Comparison of ENCODE assay signal across 30 cellular contexts in the genomic region with DNA sequence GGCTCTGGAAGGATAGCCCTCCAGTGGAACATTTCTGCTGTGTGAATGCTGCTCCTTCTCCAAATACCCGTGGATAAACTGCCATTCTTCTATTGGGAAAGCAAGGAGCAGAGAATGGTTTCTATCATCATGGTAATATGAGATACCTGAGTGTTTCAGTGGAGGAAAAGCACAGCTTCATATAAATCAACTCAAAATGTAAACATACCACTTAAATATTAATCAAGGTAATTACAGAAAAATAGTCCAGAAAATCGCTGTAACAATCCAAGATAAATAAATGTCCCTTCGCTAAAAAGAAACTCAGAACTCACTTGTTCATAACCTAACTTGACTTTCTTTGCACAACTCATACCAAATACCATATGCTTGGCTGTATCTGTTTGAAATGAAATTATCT.
"Had no signal": no experiment of that assay in that cellular context is flagged by ENCODE, and none has a peak within 500 bp of the region (broad histone marks: within the 10 kb centered on the region; RNA-seq: fewer than 3 reads in every experiment).

No MANE protein-coding gene starts in this region.

- ATAC-seq: effector memory CD8-positive, alpha-beta T cell; gastrocnemius medialis; naive thymus-derived CD4-positive, alpha-beta T cell; pancreas; stimulated activated memory B cell treated with anti-CD40 and anti-IgM and Interleukin-4, amounts not matched to agents 10 μg/mL and 1 μg/mL and 100 μg/mL, for 72 hours; stimulated activated naive CD8-positive, alpha-beta T cell treated with anti-CD3 and anti-CD28 coated beads, Interleukin-15, amount 100 ng/mL, for 72 hours had no signal

- H3K4me1 ChIP-seq: pancreas, upper lobe of left lung, vagina had no signal

- H3K27ac ChIP-seq: gastrocnemius medialis, left ventricle myocardium inferior, pancreas, prostate gland, sigmoid colon, upper lobe of left lung, vagina, VCaP had no signal

- H3K27me3 Mint-ChIP-seq: activated naive CD4-positive, alpha-beta T cell treated with anti-CD3 and anti-CD28 coated beads, Interleukin-2, amount 10 ng/mL, durations not matched to agents 7 days and 5 days; effector memory CD8-positive, alpha-beta T cell; stimulated activated memory B cell treated with anti-CD40 and anti-IgM and Interleukin-4, amounts not matched to agents 10 μg/mL and 1 μg/mL and 100 μg/mL, for 72 hours had no signal

- DNase-seq: activated CD4-positive, alpha-beta T cell treated with anti-CD3 and anti-CD28 coated beads for 4 hours; activated CD4-positive, alpha-beta T cell treated with anti-CD3 and anti-CD28 coated beads, Interleukin-2, amount 50 U/mL, for 48 hours; activated CD8-positive, alpha-beta memory T cell treated with anti-CD3 and anti-CD28 coated beads for 24 hours; activated gamma-delta T cell; activated naive CD4-positive, alpha-beta T cell treated with anti-CD3 and anti-CD28 coated beads, Interleukin-2, amount 10 ng/mL, durations not matched to agents 7 days and 5 days; amniotic stem cell; caudate nucleus; cortex of kidney; effector memory CD8-positive, alpha-beta T cell; erythroblast; gastrocnemius medialis; glutamatergic neuron; left ventricle myocardium inferior; naive thymus-derived CD4-positive, alpha-beta T cell; nucleus accumbens; pancreas; retina; sigmoid colon; small intestine; stimulated activated CD4-positive, alpha-beta T cell treated with anti-CD3 and anti-CD28 coated beads, Interleukin-4, amount 100 ng/mL, for 24 hours; stimulated activated CD8-positive, alpha-beta memory T cell treated with anti-CD3 and anti-CD28 coated beads, Interleukin-4, amount 100 ng/mL, for 48 hours; stimulated activated naive CD8-positive, alpha-beta T cell treated with anti-CD3 and anti-CD28 coated beads, Interleukin-15, amount 100 ng/mL, for 72 hours; substantia nigra; upper lobe of left lung had no signal

- H3K9me3 ChIP-seq: gastrocnemius medialis, left ventricle myocardium inferior, pancreas, prostate gland, sigmoid colon, upper lobe of left lung, vagina had no signal

- H3K4me1 Mint-ChIP-seq: activated naive CD4-positive, alpha-beta T cell treated with anti-CD3 and anti-CD28 coated beads, Interleukin-2, amount 10 ng/mL, durations not matched to agents 7 days and 5 days; stimulated activated memory B cell treated with anti-CD40 and anti-IgM and Interleukin-4, amounts not matched to agents 10 μg/mL and 1 μg/mL and 100 μg/mL, for 72 hours; stimulated activated naive CD8-positive, alpha-beta T cell treated with anti-CD3 and anti-CD28 coated beads, Interleukin-15, amount 100 ng/mL, for 72 hours had no signal

- H3K4me3 Mint-ChIP-seq: activated naive CD4-positive, alpha-beta T cell treated with anti-CD3 and anti-CD28 coated beads, Interleukin-2, amount 10 ng/mL, durations not matched to agents 7 days and 5 days; effector memory CD8-positive, alpha-beta T cell; naive thymus-derived CD4-positive, alpha-beta T cell; neural crest cell; stimulated activated memory B cell treated with anti-CD40 and anti-IgM and Interleukin-4, amounts not matched to agents 10 μg/mL and 1 μg/mL and 100 μg/mL, for 72 hours; stimulated activated naive CD8-positive, alpha-beta T cell treated with anti-CD3 and anti-CD28 coated beads, Interleukin-15, amount 100 ng/mL, for 72 hours had no signal

- H3K9me3 Mint-ChIP-seq: activated naive CD4-positive, alpha-beta T cell treated with anti-CD3 and anti-CD28 coated beads, Interleukin-2, amount 10 ng/mL, durations not matched to agents 7 days and 5 days; effector memory CD8-positive, alpha-beta T cell; naive thymus-derived CD4-positive, alpha-beta T cell; neural crest cell; stimulated activated memory B cell treated with anti-CD40 and anti-IgM and Interleukin-4, amounts not matched to agents 10 μg/mL and 1 μg/mL and 100 μg/mL, for 72 hours; stimulated activated naive CD8-positive, alpha-beta T cell treated with anti-CD3 and anti-CD28 coated beads, Interleukin-15, amount 100 ng/mL, for 72 hours had no signal

- H3K4me3 ChIP-seq: gastrocnemius medialis, left ventricle myocardium inferior, lung, pancreas, prostate gland, sigmoid colon, upper lobe of left lung, vagina had no signal

- H3K36me3 Mint-ChIP-seq: activated naive CD4-positive, alpha-beta T cell treated with anti-CD3 and anti-CD28 coated beads, Interleukin-2, amount 10 ng/mL, durations not matched to agents 7 days and 5 days; naive thymus-derived CD4-positive, alpha-beta T cell; stimulated activated memory B cell treated with anti-CD40 and anti-IgM and Interleukin-4, amounts not matched to agents 10 μg/mL and 1 μg/mL and 100 μg/mL, for 72 hours had no signal

- H3K27ac Mint-ChIP-seq: activated naive CD4-positive, alpha-beta T cell treated with anti-CD3 and anti-CD28 coated beads, Interleukin-2, amount 10 ng/mL, durations not matched to agents 7 days and 5 days; effector memory CD8-positive, alpha-beta T cell; naive thymus-derived CD4-positive, alpha-beta T cell; stimulated activated memory B cell treated with anti-CD40 and anti-IgM and Interleukin-4, amounts not matched to agents 10 μg/mL and 1 μg/mL and 100 μg/mL, for 72 hours; stimulated activated naive CD8-positive, alpha-beta T cell treated with anti-CD3 and anti-CD28 coated beads, Interleukin-15, amount 100 ng/mL, for 72 hours had no signal

- H3K27me3 ChIP-seq: gastrocnemius medialis, pancreas, sigmoid colon, upper lobe of left lung, vagina had no signal

- H3K36me3 ChIP-seq: gastrocnemius medialis, left ventricle myocardium inferior, pancreas, prostate gland, sigmoid colon, upper lobe of left lung, vagina had no signal
